17 cellular contexts compared by ENCODE assay signal in the genomic region with DNA sequence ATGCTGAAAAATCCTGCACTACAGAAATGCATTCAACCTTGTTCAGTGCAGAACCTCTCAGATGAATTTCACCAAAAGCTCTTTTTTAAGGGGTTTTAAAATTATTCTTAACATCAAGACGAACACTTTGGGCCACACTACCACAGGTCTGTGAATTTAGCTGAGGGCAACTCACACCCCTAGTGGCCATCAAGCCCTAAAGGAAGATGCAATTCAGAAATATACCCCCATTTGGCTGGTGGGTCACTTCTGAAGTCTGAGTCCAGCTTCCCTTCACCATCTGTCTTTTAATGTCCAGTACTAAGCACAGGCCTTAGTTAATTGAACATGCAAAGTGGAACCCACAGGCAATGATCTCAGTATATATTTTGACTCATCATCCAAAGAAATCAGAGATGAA. TPM values are rescaled to one million over a fixed set of nuclear protein-coding genes. Genes with fewer than 3 reads are reported as not detected.
A peak's percentile ranks its signal among the peaks of the same experiment; 100 is the strongest.
DNase-seq lines count a peak whose midpoint lies in the region; ATAC-seq and TF ChIP-seq lines count a peak whose summit lies in the region.
"Had no signal": no experiment of that assay in that cellular context is flagged by ENCODE, and none has a peak within 500 bp of the region (broad histone marks: within the 10 kb centered on the region; RNA-seq: fewer than 3 reads in every experiment).

No MANE protein-coding gene starts in this region.

- H3K36me3 ChIP-seq in DND-41 (ENCODE audit: insufficient read depth, low read length) (no peaks in the 10 kb centered on the region), Panc1 (ENCODE audit: control insufficient read depth, insufficient read depth, low read length) (no peaks in the 10 kb centered on the region)

- no CpG with 5 or more reads among the region's 1 CpG for WGBS in H9 (ENCODE audit: extremely low coverage, insufficient read length, low lambda C conversion rate)

- no peak overlapping the region for H4K8ac ChIP-seq in H9 (replicated peaks; ENCODE audit: insufficient read length, low read depth, low read length)

- H3T11ph ChIP-seq in H9 (ENCODE audit: low read length): no peak overlapping the region

- H2BK12ac ChIP-seq in H9 (ENCODE audit: insufficient read length, low read depth, low read length): no peak overlapping the region

- H4K20me1 ChIP-seq in DND-41 (ENCODE audit: insufficient read depth, low read length) (no peaks in the 10 kb centered on the region), H9 (ENCODE audit: control insufficient read depth, insufficient read depth, insufficient read length) (no peaks in the 10 kb centered on the region)

- H3K14ac ChIP-seq in H9 (ENCODE audit: insufficient read depth, low read length): no peak overlapping the region

- H3K4me3 Mint-ChIP-seq in H9 (no peak overlapping the region), Calu3 (ENCODE audit: low read depth, unreplicated experiment) (no peak overlapping the region)
- H3K4me3 Mint-ChIP-seq: activated CD4-positive, alpha-beta memory T cell treated with anti-CD3 and anti-CD28 coated beads for 36 hours; mesothelial cell of epicardium had no signal

- H3K4me1 ChIP-seq in DND-41 (ENCODE audit: insufficient read depth, low read length) (no peaks in the 10 kb centered on the region), H9 (ENCODE audit: insufficient read depth, low read length) (no peaks in the 10 kb centered on the region), Panc1 (ENCODE audit: control insufficient read depth, insufficient read depth, low read length) (no peaks in the 10 kb centered on the region)

- H2BK15ac ChIP-seq in H9 (ENCODE audit: low read depth, low read length): no peak overlapping the region

- POLR2A ChIA-PET in Panc1 (lab: Charles Lee): no interaction called here

- TF ChIP-seq CTCF in DND-41 (IDR thresholded peaks at IDR 0.05; ENCODE audit: borderline replicate concordance, extremely low read depth, low read length, poor library complexity, severe bottlenecking) (peak; percentile 18), H9 (conservative IDR thresholded peaks at IDR 0.05) (peak; percentile 61), Panc1 (IDR thresholded peaks at IDR 0.05) (peak; percentile 21), fibroblast of the aortic adventitia (IDR thresholded peaks at IDR 0.05; ENCODE audit: insufficient read depth, low read length) (peak; percentile 11), Calu3 (IDR thresholded peaks at IDR 0.05; ENCODE audit: unreplicated experiment) (no peak)

- H3K27ac Mint-ChIP-seq in H9 (no peak overlapping the region), Calu3 (ENCODE audit: unreplicated experiment) (no peak overlapping the region)
- H3K27ac Mint-ChIP-seq: activated CD4-positive, alpha-beta memory T cell treated with anti-CD3 and anti-CD28 coated beads for 36 hours; mesothelial cell of epicardium had no signal

- DNase-seq in DND-41 (no peak), H9 (no peak), Panc1 (ENCODE audit: low read depth, low spot score) (no peak), fibroblast of the aortic adventitia (ENCODE audit: low read depth) (no peak), Calu3 (no peak), NCI-H226 (no peak)
- DNase-seq: activated CD4-positive, alpha-beta memory T cell treated with anti-CD3 and anti-CD28 coated beads for 36 hours; effector CD8-positive, alpha-beta T cell; hypothalamus; NCI-H1694 treated with DMSO at 0.1 percent for 48 hours; NCI-H446 treated with DMSO at 0.1 percent for 48 hours; stimulated activated CD4-positive, alpha-beta T cell treated with anti-CD3 and anti-CD28 coated beads, Interleukin-1b, Interleukin-23, amount 100 ng/mL, for 48 hours; testis had no signal

- H3K9ac ChIP-seq in DND-41 (ENCODE audit: low read depth, low read length): no peak overlapping the region
- H3K9ac ChIP-seq in H9 (ENCODE audit: extremely low read depth, insufficient read length, low read length): no peak overlapping the region

- H3K9me3 Mint-ChIP-seq in H9 (no peaks in the 10 kb centered on the region), Calu3 (ENCODE audit: low read depth, unreplicated experiment) (no peaks in the 10 kb centered on the region)
- H3K9me3 Mint-ChIP-seq: activated CD4-positive, alpha-beta memory T cell treated with anti-CD3 and anti-CD28 coated beads for 36 hours; mesothelial cell of epicardium had no signal

- no peak overlapping the region for H2BK120ac ChIP-seq in H9 (ENCODE audit: low read depth, low read length, poor library complexity, severe bottlenecking)

- H3K27me3 ChIP-seq in DND-41 (ENCODE audit: insufficient read depth, low read length, poor library complexity) (peaks cover 17% of the 10 kb centered on the region), H9 (ENCODE audit: insufficient read depth, low read length) (no peaks in the 10 kb centered on the region), Panc1 (ENCODE audit: control insufficient read depth, insufficient read depth, low read length) (peaks cover 23% of the 10 kb centered on the region)
- H3K27me3 ChIP-seq: testis had no signal

- no peaks in the 10 kb centered on the region for H3K36me3 Mint-ChIP-seq in H9 (ENCODE audit: insufficient read depth in 1 of 3, low read depth in 3 of 3)
- no peaks in the 10 kb centered on the region for H3K36me3 Mint-ChIP-seq in Calu3 (ENCODE audit: insufficient read depth, unreplicated experiment)
- H3K36me3 Mint-ChIP-seq: activated CD4-positive, alpha-beta memory T cell treated with anti-CD3 and anti-CD28 coated beads for 36 hours; mesothelial cell of epicardium had no signal

- H3K4me1 Mint-ChIP-seq in H9 (no peaks in the 10 kb centered on the region), Calu3 (ENCODE audit: low read depth, unreplicated experiment) (no peaks in the 10 kb centered on the region)

- no peak overlapping the region for H2BK20ac ChIP-seq in H9 (ENCODE audit: low read depth, low read length, poor library complexity, severe bottlenecking)

- intact Hi-C loops in Panc1 (cut with micrococcal nuclease; ENCODE audit: unreplicated experiment): no loop called here
- intact Hi-C loops in Calu3 (cut with micrococcal nuclease; ENCODE audit: unreplicated experiment): no loop called here

- no peak overlapping the region for H2BK5ac ChIP-seq in H9 (ENCODE audit: insufficient read length, low read length)

- H3K27me3 Mint-ChIP-seq in H9 (ENCODE audit: low read depth) (no peaks in the 10 kb centered on the region; the same call in 1 of the 2 replicates), Calu3 (ENCODE audit: unreplicated experiment) (no peaks in the 10 kb centered on the region)

- H3K79me2 ChIP-seq in DND-41 (ENCODE audit: insufficient read depth, low read length) (no peaks in the 10 kb centered on the region), H9 (ENCODE audit: insufficient read depth, low read length) (no peaks in the 10 kb centered on the region)

- H4K5ac ChIP-seq in H9 (ENCODE audit: insufficient read length, low read depth, low read length): no peak overlapping the region

- H3K9me3 ChIP-seq in DND-41 (ENCODE audit: insufficient read depth, low read length, severe bottlenecking) (no peaks in the 10 kb centered on the region), H9 (ENCODE audit: control insufficient read depth, low read depth, low read length) (no peaks in the 10 kb centered on the region), Panc1 (ENCODE audit: control insufficient read depth, insufficient read depth, low read depth, low read length) (no peaks in the 10 kb centered on the region)
- H3K9me3 ChIP-seq: testis had no signal

- H2AFZ ChIP-seq in DND-41 (ENCODE audit: low read depth, low read length) (no peak overlapping the region), H9 (ENCODE audit: low read length) (no peak overlapping the region)

- no peak overlapping the region for H3K56ac ChIP-seq in H9 (ENCODE audit: insufficient read length, low read depth, low read length)

- no peak overlapping the region for H3K4me3 ChIP-seq in DND-41 (ENCODE audit: low read depth in 1 of 2, low read length in 2 of 2)
- no peak overlapping the region for H3K4me3 ChIP-seq in Panc1 (ENCODE audit: low read depth in 2 of 2, low read length in 2 of 2)
- no peak overlapping the region for H3K4me3 ChIP-seq in fibroblast of the aortic adventitia (ENCODE audit: low read depth, low read length)
- H3K4me3 ChIP-seq: testis had no signal

- H3K27ac ChIP-seq in DND-41 (ENCODE audit: low read length) (no peak overlapping the region), H9 (ENCODE audit: insufficient read length, low read depth, low read length) (no peak overlapping the region), Panc1 (ENCODE audit: low read length) (no peak overlapping the region)
- H3K27ac ChIP-seq: testis had no signal

- in situ Hi-C loops in Panc1 (cut with HindIII; ENCODE audit: low pct_unique_long_range_greater_than_20kb, low sequenced_read_pairs): no loop called here

- no peak overlapping the region for H3K4ac ChIP-seq in H9 (ENCODE audit: low read depth, low read length)

- no peaks in the 10 kb centered on the region for H3K79me1 ChIP-seq in H9 (ENCODE audit: insufficient read depth, low read depth, low read length, poor library complexity, severe bottlenecking)

- H4K91ac ChIP-seq in H9 (ENCODE audit: insufficient read length, low read depth, low read length): no peak overlapping the region

- ATAC-seq in DND-41 (ENCODE audit: insufficient read depth, low read depth) (no peak), Panc1 (no peak), HG03342 (IDR thresholded peaks at IDR 0.05; ENCODE audit: unreplicated experiment) (no peak), GM18519 (IDR thresholded peaks at IDR 0.05; ENCODE audit: low FRiP score, unreplicated experiment) (no peak)
- ATAC-seq: sciatic nerve had no signal

- BruUV-seq in Panc1 (replicated peaks; lab: Mats Ljungman, UMichigan): no TSS peak
- BruUV-seq in Calu3 (replicated peaks; lab: Mats Ljungman, UMichigan): no TSS peak

- no peak overlapping the region for H3K4me2 ChIP-seq in DND-41 (ENCODE audit: insufficient read depth, low read length)
- no peak overlapping the region for H3K4me2 ChIP-seq in H9 (ENCODE audit: insufficient read depth, insufficient read length, low read length)

- H3K18ac ChIP-seq in H9 (ENCODE audit: insufficient read length, low read depth, low read length): no peak overlapping the region

- H3K23me2 ChIP-seq in H9 (ENCODE audit: insufficient read length, low read depth, low read length, poor library complexity, severe bottlenecking): no peaks in the 10 kb centered on the region

- CTCF ChIA-PET in Panc1 (lab: Charles Lee) (interaction anchor here (0.6 kb wide), 1 partner anchor 585 kb away, joined by 5 read pairs; no protein-coding TSS in a partner anchor), Calu3 (lab: Charles Lee) (no interaction called here)

- no peak overlapping the region for H2AK5ac ChIP-seq in H9 (ENCODE audit: insufficient read length, low read length)

- no peak overlapping the region for H3K23ac ChIP-seq in H9 (ENCODE audit: insufficient read length, low read depth, low read length)

RNA-seq across cellular contexts. Expression of a gene that starts 50.5 kb away (rescaled TPM):
- total RNA-seq in H9 (2021) (31.5 and 34.1 TPM in 2 replicates), Panc1 (2021; ENCODE audit: unreplicated experiment) (31.2 TPM), fibroblast of the aortic adventitia (ENCODE audit: low replicate concordance) (19.3 and 26.2 TPM in 2 replicates), Calu3 (2022) (20.4 and 28.2 TPM in 2 replicates)
- 17.5 TPM for polyA plus RNA-seq in Panc1 (2012; ENCODE audit: insufficient read length)

RNA-seq across cellular contexts. Expression of a gene that starts 51.2 kb away (rescaled TPM):
- 55.8 and 58.0 TPM in 2 replicates for total RNA-seq in H9 (2021)
- total RNA-seq in Panc1 (2021; ENCODE audit: unreplicated experiment): 50.3 TPM
- polyA plus RNA-seq in Panc1 (2012; ENCODE audit: insufficient read length): 18.7 TPM
- 26.8 and 68.1 TPM in 2 replicates for total RNA-seq in fibroblast of the aortic adventitia (ENCODE audit: low replicate concordance)
- 58.7 and 59.4 TPM in 2 replicates for total RNA-seq in Calu3 (2022)
